In genomic region chr10:63711866-63712716, GRCh38 we compare ENCODE assay signal across 1 cellular context.
TF ChIP-seq lines count a peak whose summit lies in the region.

No MANE protein-coding gene starts in this region.

TF ChIP-seq in HEK293, 187 proteins besides CTCF, POLR2A, EP300 and RAD21 (continued from another document and continues in another):
- 0 out of 2 replicates have a peak, but pooled peaks have one; percentile 28 for TF ChIP-seq ZNF518A (tag by site-specific recombination; conservative IDR thresholded peaks at IDR 0.05; ENCODE audit: low read depth)
- TF ChIP-seq ZNF223 (tag by site-specific recombination; IDR thresholded peaks at IDR 0.05), result no peak
- TF ChIP-seq ZNF48 (tag by site-specific recombination; IDR thresholded peaks at IDR 0.05), result no peak
- no peak for TF ChIP-seq YY2 (tag by site-specific recombination; IDR thresholded peaks at IDR 0.05)
- no peak for TF ChIP-seq TRIM28 (IDR thresholded peaks at IDR 0.05; ENCODE audit: borderline replicate concordance, low read length)
- no peak for TF ChIP-seq ZNF221 (tag by site-specific recombination; IDR thresholded peaks at IDR 0.05; ENCODE audit: borderline replicate concordance)
- no peak for TF ChIP-seq ZNF404 (tag by site-specific recombination; IDR thresholded peaks at IDR 0.05)
- TF ChIP-seq ZNF510 (tag by site-specific recombination; IDR thresholded peaks at IDR 0.05; ENCODE audit: insufficient replicate concordance), result no peak
- TF ChIP-seq PBX3 (CRISPR knock-in tag; IDR thresholded peaks at IDR 0.05), result no peak
- TF ChIP-seq ZNF660 (tag by site-specific recombination; IDR thresholded peaks at IDR 0.05), result peak; percentile 87
- TF ChIP-seq ZNF184 (tag by site-specific recombination; IDR thresholded peaks at IDR 0.05), result no peak
- TF ChIP-seq PRDM1 (tag by site-specific recombination; IDR thresholded peaks at IDR 0.05), result no peak
- TF ChIP-seq ZNF792 (tag by site-specific recombination; IDR thresholded peaks at IDR 0.05), result no peak
- TF ChIP-seq ZNF677 (tag by site-specific recombination; IDR thresholded peaks at IDR 0.05), result no peak
- TF ChIP-seq ZEB2 (tag by site-specific recombination; IDR thresholded peaks at IDR 0.05), result peak; percentile 82
- peak; percentile 92 for TF ChIP-seq PRDM4 (tag by site-specific recombination; IDR thresholded peaks at IDR 0.05)
- no peak for TF ChIP-seq ZNF112 (tag by site-specific recombination; IDR thresholded peaks at IDR 0.05)
- TF ChIP-seq ZNF488 (tag by site-specific recombination; IDR thresholded peaks at IDR 0.05), result no peak
- TF ChIP-seq ZNF394 (tag by site-specific recombination; IDR thresholded peaks at IDR 0.05; ENCODE audit: borderline replicate concordance), result no peak
- TF ChIP-seq ZNF791 (tag by site-specific recombination; IDR thresholded peaks at IDR 0.05), result no peak
- TF ChIP-seq ZBTB44 (tag by site-specific recombination; IDR thresholded peaks at IDR 0.05), result peak; percentile 79
- TF ChIP-seq ZNF571 (tag by site-specific recombination; IDR thresholded peaks at IDR 0.05), result no peak
- TF ChIP-seq ZNF214 (tag by site-specific recombination; IDR thresholded peaks at IDR 0.05; ENCODE audit: borderline replicate concordance), result no peak
- no peak for TF ChIP-seq ZNF473 (tag by site-specific recombination; IDR thresholded peaks at IDR 0.05)
- no peak; the same call in 1 of the 2 replicates for TF ChIP-seq IKZF3 (tag by site-specific recombination; IDR thresholded peaks at IDR 0.05)
- TF ChIP-seq ZNF239 (tag by site-specific recombination; IDR thresholded peaks at IDR 0.05), result no peak
- TF ChIP-seq ZNF24 (tag by site-specific recombination; IDR thresholded peaks at IDR 0.05), result peak; percentile 53; the same call in 1 of the 2 replicates
- TF ChIP-seq ZBTB11 (tag by site-specific recombination; conservative IDR thresholded peaks at IDR 0.05; ENCODE audit: low read depth), result 0 out of 2 replicates have a peak, but pooled peaks have one; percentile 20
- no peak for TF ChIP-seq ZNF560 (tag by site-specific recombination; IDR thresholded peaks at IDR 0.05; ENCODE audit: borderline replicate concordance)
- no peak for TF ChIP-seq KLF16 (tag by site-specific recombination; IDR thresholded peaks at IDR 0.05)
- TF ChIP-seq EGR2 (tag by site-specific recombination; IDR thresholded peaks at IDR 0.05; ENCODE audit: low read depth), result no peak
- TF ChIP-seq YY1 (tag by site-specific recombination; IDR thresholded peaks at IDR 0.05), result no peak
- peak; percentile 38; the same call in 1 of the 2 replicates for TF ChIP-seq ZBTB8A (tag by site-specific recombination; IDR thresholded peaks at IDR 0.05)
- no peak for TF ChIP-seq BCL11B (tag by site-specific recombination; IDR thresholded peaks at IDR 0.05; ENCODE audit: low read depth)
- peak; percentile 96 for TF ChIP-seq ZBTB6 (tag by site-specific recombination; IDR thresholded peaks at IDR 0.05)
- TF ChIP-seq KLF17 (tag by site-specific recombination; IDR thresholded peaks at IDR 0.05), result peak; percentile 32; the same call in 1 of the 2 replicates
- peak; percentile 54; the same call in 1 of the 2 replicates for TF ChIP-seq OSR2 (tag by site-specific recombination; IDR thresholded peaks at IDR 0.05)
- peak; percentile 27; the same call in 1 of the 2 replicates for TF ChIP-seq ZSCAN30 (tag by site-specific recombination; IDR thresholded peaks at IDR 0.05)
- no peak; the same call in 1 of the 2 replicates for TF ChIP-seq ZNF2 (tag by site-specific recombination; IDR thresholded peaks at IDR 0.05)
- TF ChIP-seq ZNF23 (tag by site-specific recombination; IDR thresholded peaks at IDR 0.05; ENCODE audit: borderline replicate concordance), result no peak
- TF ChIP-seq ZNF76 (tag by site-specific recombination; IDR thresholded peaks at IDR 0.05; ENCODE audit: borderline replicate concordance, low read depth), result peak; percentile 83; the same call in 1 of the 2 replicates
- TF ChIP-seq ZXDB (tag by site-specific recombination; IDR thresholded peaks at IDR 0.05), result peak; percentile 83
- TF ChIP-seq HOXA7 (CRISPR knock-in tag; IDR thresholded peaks at IDR 0.05; ENCODE audit: borderline replicate concordance), result no peak
- no peak for TF ChIP-seq AEBP2 (tag by site-specific recombination; IDR thresholded peaks at IDR 0.05; ENCODE audit: borderline replicate concordance)
- TF ChIP-seq ZNF433 (tag by site-specific recombination; IDR thresholded peaks at IDR 0.05; ENCODE audit: low read depth), result no peak
